In genomic region chr9:71743884-71744283, GRCh38 we compare ENCODE assay signal across 18 cellular contexts.
"Had no signal": no experiment of that assay in that cellular context is flagged by ENCODE, and none has a peak within 500 bp of the region (broad histone marks: within the 10 kb centered on the region; RNA-seq: fewer than 3 reads in every experiment).

No MANE protein-coding gene starts in this region.

- H3K27me3 ChIP-seq: colonic mucosa, dorsolateral prefrontal cortex, sigmoid colon had no signal

- H3K27ac ChIP-seq: sigmoid colon, thoracic aorta had no signal

- H3K9me3 Mint-ChIP-seq: activated CD4-positive, alpha-beta memory T cell treated with anti-CD3 and anti-CD28 coated beads, Interleukin-2, amount 10 ng/mL, durations not matched to agents 7 days and 5 days; activated naive CD4-positive, alpha-beta T cell treated with anti-CD3 and anti-CD28 coated beads, Interleukin-2, amount 10 ng/mL, durations not matched to agents 7 days and 5 days; activated T-cell treated with anti-CD3 and anti-CD28 coated beads, Interleukin-2, amount 50 U/mL, for 72 hours; effector memory CD8-positive, alpha-beta T cell; immature natural killer cell; stimulated activated naive B cell treated with anti-CD40 and anti-IgM and Interleukin-4, amounts not matched to agents 10 μg/mL and 1 μg/mL and 100 μg/mL, for 72 hours had no signal

- DNase-seq: activated CD4-positive, alpha-beta memory T cell treated with anti-CD3 and anti-CD28 coated beads, Interleukin-2, amount 10 ng/mL, durations not matched to agents 7 days and 5 days; activated CD4-positive, alpha-beta T cell treated with anti-CD3 and anti-CD28 coated beads for 48 hours; activated effector memory CD4-positive, alpha-beta T cell treated with anti-CD3 and anti-CD28 coated beads, Interleukin-2, amount 50 U/mL, for 16 hours; activated naive CD4-positive, alpha-beta T cell treated with anti-CD3 and anti-CD28 coated beads, Interleukin-2, amount 10 ng/mL, durations not matched to agents 7 days and 5 days; activated T-cell treated with anti-CD3 and anti-CD28 coated beads, Interleukin-2, amount 50 U/mL, for 72 hours; amygdala; colonic mucosa; dorsolateral prefrontal cortex; effector memory CD8-positive, alpha-beta T cell; foreskin melanocyte; immature natural killer cell; retina; sigmoid colon; stimulated activated CD4-positive, alpha-beta T cell treated with anti-CD3 and anti-CD28 coated beads, Interleukin-2, amount 100 ng/mL, for 48 hours; stimulated activated CD8-positive, alpha-beta memory T cell treated with anti-CD3 and anti-CD28 coated beads, Interleukin-4, amount 100 ng/mL, for 48 hours; stimulated activated naive B cell treated with anti-CD40 and anti-IgM and Interleukin-4, amounts not matched to agents 10 μg/mL and 1 μg/mL and 100 μg/mL, for 72 hours; T-helper 17 cell had no signal

- H3K4me3 ChIP-seq: colonic mucosa, dorsolateral prefrontal cortex, sigmoid colon, thoracic aorta had no signal

- H3K9me3 ChIP-seq: colonic mucosa, sigmoid colon, thoracic aorta had no signal

- H3K27ac Mint-ChIP-seq: activated naive CD4-positive, alpha-beta T cell treated with anti-CD3 and anti-CD28 coated beads, Interleukin-2, amount 10 ng/mL, durations not matched to agents 7 days and 5 days; activated T-cell treated with anti-CD3 and anti-CD28 coated beads, Interleukin-2, amount 50 U/mL, for 72 hours; stimulated activated naive B cell treated with anti-CD40 and anti-IgM and Interleukin-4, amounts not matched to agents 10 μg/mL and 1 μg/mL and 100 μg/mL, for 72 hours; T-helper 17 cell had no signal

- H3K4me3 Mint-ChIP-seq: activated CD4-positive, alpha-beta memory T cell treated with anti-CD3 and anti-CD28 coated beads, Interleukin-2, amount 10 ng/mL, durations not matched to agents 7 days and 5 days; activated naive CD4-positive, alpha-beta T cell treated with anti-CD3 and anti-CD28 coated beads, Interleukin-2, amount 10 ng/mL, durations not matched to agents 7 days and 5 days; activated T-cell treated with anti-CD3 and anti-CD28 coated beads, Interleukin-2, amount 50 U/mL, for 72 hours; effector memory CD8-positive, alpha-beta T cell; immature natural killer cell; stimulated activated naive B cell treated with anti-CD40 and anti-IgM and Interleukin-4, amounts not matched to agents 10 μg/mL and 1 μg/mL and 100 μg/mL, for 72 hours; T-helper 17 cell had no signal

- H3K27me3 Mint-ChIP-seq: activated CD4-positive, alpha-beta memory T cell treated with anti-CD3 and anti-CD28 coated beads, Interleukin-2, amount 10 ng/mL, durations not matched to agents 7 days and 5 days; activated naive CD4-positive, alpha-beta T cell treated with anti-CD3 and anti-CD28 coated beads, Interleukin-2, amount 10 ng/mL, durations not matched to agents 7 days and 5 days; effector memory CD8-positive, alpha-beta T cell; stimulated activated naive B cell treated with anti-CD40 and anti-IgM and Interleukin-4, amounts not matched to agents 10 μg/mL and 1 μg/mL and 100 μg/mL, for 72 hours; T-helper 17 cell had no signal

- H3K36me3 ChIP-seq: thoracic aorta had no signal

- H3K4me1 ChIP-seq: colonic mucosa, sigmoid colon had no signal
